In the genomic region with DNA sequence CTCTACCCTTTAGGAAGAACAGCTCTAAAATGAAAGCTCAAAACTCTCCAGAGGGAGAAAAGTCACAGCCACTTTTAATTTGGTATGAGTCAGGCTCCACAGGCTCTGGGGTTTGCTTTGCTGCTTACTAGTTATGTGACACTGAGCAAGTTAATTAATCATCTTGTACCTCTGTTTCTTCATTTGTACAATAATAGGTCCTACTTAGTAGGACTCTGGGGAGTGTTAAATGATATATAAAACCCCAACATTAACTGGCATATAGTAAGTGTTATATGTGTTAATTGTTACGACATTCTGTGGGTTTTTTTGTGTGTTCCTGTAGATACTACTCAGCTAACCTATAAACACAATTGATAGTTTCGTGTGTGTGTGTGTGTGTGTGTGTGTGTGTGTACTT, we compare ENCODE assay signal across 18 cellular contexts. TPM values are rescaled to one million over a fixed set of nuclear protein-coding genes. Genes with fewer than 3 reads are reported as not detected.
"Had no signal": no experiment of that assay in that cellular context is flagged by ENCODE, and none has a peak within 500 bp of the region (broad histone marks: within the 10 kb centered on the region; RNA-seq: fewer than 3 reads in every experiment).

No MANE protein-coding gene starts in this region.

- DNase-seq: activated CD4-positive, alpha-beta T cell treated with anti-CD3 and anti-CD28 coated beads, Interleukin-2, amount 50 U/mL, for 4 hours; activated CD8-positive, alpha-beta memory T cell treated with anti-CD3 and anti-CD28 coated beads, Interleukin-2, amount 10 ng/mL, durations not matched to agents 7 days and 5 days; activated effector memory CD4-positive, alpha-beta T cell treated with Interleukin-2 at 50 U/mL for 16 hours; activated T-cell treated with anti-CD3 and anti-CD28 coated beads, Interleukin-2, amount 50 U/mL, for 24 hours; amygdala; brain microvascular endothelial cell; kidney; ovary; trophoblast cell had no signal

- H3K4me1 Mint-ChIP-seq: activated CD8-positive, alpha-beta memory T cell treated with anti-CD3 and anti-CD28 coated beads, Interleukin-2, amount 10 ng/mL, durations not matched to agents 7 days and 5 days had no signal

- H3K4me2 ChIP-seq: neural progenitor cell had no signal

- H3K9me3 Mint-ChIP-seq: activated naive CD4-positive, alpha-beta T cell treated with anti-CD3 and anti-CD28 coated beads, Interleukin-2, amount 50 U/mL, for 72 hours; activated T-cell treated with anti-CD3 and anti-CD28 coated beads, Interleukin-2, amount 50 U/mL, for 24 hours; neural progenitor cell; T-helper 1 cell treated with Interleukin-12 subunit alpha and Interleukin-12 subunit beta and Interleukin-4 antibody, amounts not matched to agents 30 μg/mL and 1 μg/mL, for 36 hours had no signal

- H3K4me3 ChIP-seq: neural progenitor cell, ovary had no signal

- H3K27me3 ChIP-seq: neural progenitor cell, ovary had no signal

- H3K27ac ChIP-seq: brain microvascular endothelial cell, neural progenitor cell, ovary had no signal

- H3K36me3 Mint-ChIP-seq: activated CD8-positive, alpha-beta memory T cell treated with anti-CD3 and anti-CD28 coated beads, Interleukin-2, amount 10 ng/mL, durations not matched to agents 7 days and 5 days; activated naive CD4-positive, alpha-beta T cell treated with anti-CD3 and anti-CD28 coated beads, Interleukin-2, amount 50 U/mL, for 72 hours; neural progenitor cell had no signal

- H3K36me3 ChIP-seq: brain microvascular endothelial cell, neural progenitor cell, ovary had no signal

- ATAC-seq: activated CD4-positive, CD25-positive, alpha-beta regulatory T cell treated with anti-CD3 and anti-CD28 coated beads, Interleukin-2, amount 50 U/mL, for 24 hours; activated CD8-positive, alpha-beta memory T cell treated with anti-CD3 and anti-CD28 coated beads, Interleukin-2, amount 10 ng/mL, durations not matched to agents 7 days and 5 days; activated naive CD4-positive, alpha-beta T cell treated with anti-CD3 and anti-CD28 coated beads, Interleukin-2, amount 50 U/mL, for 72 hours had no signal

- H3K9me3 ChIP-seq: ovary had no signal

- H3K27ac Mint-ChIP-seq: activated CD8-positive, alpha-beta memory T cell treated with anti-CD3 and anti-CD28 coated beads, Interleukin-2, amount 10 ng/mL, durations not matched to agents 7 days and 5 days; activated naive CD4-positive, alpha-beta T cell treated with anti-CD3 and anti-CD28 coated beads, Interleukin-2, amount 50 U/mL, for 72 hours; activated T-cell treated with anti-CD3 and anti-CD28 coated beads, Interleukin-2, amount 50 U/mL, for 24 hours; neural progenitor cell; T-helper 1 cell treated with Interleukin-12 subunit alpha and Interleukin-12 subunit beta and Interleukin-4 antibody, amounts not matched to agents 30 μg/mL and 1 μg/mL, for 36 hours had no signal

- H2AFZ ChIP-seq: neural progenitor cell had no signal

- H3K4me3 Mint-ChIP-seq: activated CD8-positive, alpha-beta memory T cell treated with anti-CD3 and anti-CD28 coated beads, Interleukin-2, amount 10 ng/mL, durations not matched to agents 7 days and 5 days; activated T-cell treated with anti-CD3 and anti-CD28 coated beads, Interleukin-2, amount 50 U/mL, for 24 hours; neural progenitor cell; T-helper 1 cell treated with Interleukin-12 subunit alpha and Interleukin-12 subunit beta and Interleukin-4 antibody, amounts not matched to agents 30 μg/mL and 1 μg/mL, for 36 hours had no signal

RNA-seq across cellular contexts. Expression of a gene that starts 6.6 kb away (rescaled TPM):
- total RNA-seq: frontal cortex had no signal

RNA-seq across cellular contexts. Expression of a gene that starts 59.9 kb away (rescaled TPM):
- total RNA-seq: activated CD8-positive, alpha-beta memory T cell treated with anti-CD3 and anti-CD28 coated beads, Interleukin-2, amount 10 ng/mL, durations not matched to agents 7 days and 5 days; activated naive CD4-positive, alpha-beta T cell treated with anti-CD3 and anti-CD28 coated beads, Interleukin-2, amount 50 U/mL, for 72 hours; chondrocyte; fibroblast of lung; frontal cortex; mesenteric fat pad; subcutaneous adipose tissue had no signal
